ENCODE assay signal across 21 cellular contexts in the genomic region with DNA sequence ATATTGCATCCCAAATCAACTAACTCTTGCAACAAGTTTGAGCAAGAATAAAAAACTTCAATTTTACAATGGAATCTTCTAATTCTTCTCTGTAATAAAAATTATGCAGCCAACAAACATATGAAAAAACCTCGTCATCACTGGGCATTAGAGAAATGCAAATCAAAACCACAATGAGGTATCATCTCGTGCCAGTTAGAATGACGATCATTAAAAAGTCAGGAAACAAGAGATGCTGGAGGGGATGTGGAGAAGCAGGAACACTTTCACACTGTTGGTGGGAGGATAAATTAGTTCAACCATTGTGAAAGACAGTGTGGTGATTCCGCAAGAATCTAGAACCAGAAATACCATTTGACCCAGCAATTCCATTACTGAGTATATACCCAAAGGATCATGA.
"Had no signal": no experiment of that assay in that cellular context is flagged by ENCODE, and none has a peak within 500 bp of the region (broad histone marks: within the 10 kb centered on the region; RNA-seq: fewer than 3 reads in every experiment).

No MANE protein-coding gene starts in this region.

- H3K4me3 Mint-ChIP-seq: activated CD4-positive, alpha-beta memory T cell treated with anti-CD3 and anti-CD28 coated beads for 36 hours; activated T-cell treated with anti-CD3 and anti-CD28 coated beads, Interleukin-2, amount 50 U/mL, for 24 hours; endodermal cell; nephron progenitor cell had no signal

- H3K27me3 Mint-ChIP-seq: activated CD4-positive, alpha-beta memory T cell treated with anti-CD3 and anti-CD28 coated beads for 36 hours; activated T-cell treated with anti-CD3 and anti-CD28 coated beads, Interleukin-2, amount 50 U/mL, for 24 hours; progenitor cell of endocrine pancreas had no signal

- H3K9me3 ChIP-seq: transverse colon, vagina had no signal

- H3K27me3 ChIP-seq: cardiac muscle cell, transverse colon, vagina had no signal

- H3K36me3 Mint-ChIP-seq: activated CD4-positive, alpha-beta memory T cell treated with anti-CD3 and anti-CD28 coated beads for 36 hours had no signal

- DNase-seq: activated CD4-positive, alpha-beta memory T cell treated with anti-CD3 and anti-CD28 coated beads for 36 hours; activated effector memory CD4-positive, alpha-beta T cell treated with Interleukin-2 at 50 U/mL for 16 hours; activated naive CD4-positive, alpha-beta T cell treated with anti-CD3 and anti-CD28 coated beads, Interleukin-2, amount 50 U/mL, for 16 hours; activated T-cell treated with anti-CD3 and anti-CD28 coated beads, Interleukin-2, amount 50 U/mL, for 24 hours; endodermal cell; erythroblast; left ventricle myocardium superior; mesendoderm; nephron progenitor cell; right cardiac atrium; stimulated activated CD4-positive, alpha-beta T cell treated with anti-CD3 and anti-CD28 coated beads, Interleukin-4, amount 100 ng/mL, for 4 hours; stimulated activated CD8-positive, alpha-beta memory T cell treated with anti-CD3 and anti-CD28 coated beads, Interleukin-4, amount 100 ng/mL, for 48 hours; stimulated activated naive CD4-positive, alpha-beta T cell treated with Interleukin-2 at 50 U/mL for 16 hours; substantia nigra; T1000; transverse colon had no signal

- H3K4me2 ChIP-seq: smooth muscle cell had no signal

- H3K4me1 ChIP-seq: transverse colon, vagina had no signal

- ATAC-seq: left ventricle myocardium superior, right cardiac atrium had no signal

- H3K4me3 ChIP-seq: cardiac muscle cell, smooth muscle cell, transverse colon, vagina had no signal

- H3K36me3 ChIP-seq: cardiac muscle cell, transverse colon, vagina had no signal

- H3K27ac ChIP-seq: cardiac muscle cell, transverse colon, vagina, VCaP had no signal

- H3K27ac Mint-ChIP-seq: activated CD4-positive, alpha-beta memory T cell treated with anti-CD3 and anti-CD28 coated beads for 36 hours; activated T-cell treated with anti-CD3 and anti-CD28 coated beads, Interleukin-2, amount 50 U/mL, for 24 hours; endodermal cell; nephron progenitor cell; progenitor cell of endocrine pancreas had no signal
